12 cellular contexts compared by ENCODE assay signal in genomic region chr18:9594782-9595181, GRCh38.
DNase-seq lines count a peak whose midpoint lies in the region; ATAC-seq and TF ChIP-seq lines count a peak whose summit lies in the region.
"Had no signal": no experiment of that assay in that cellular context is flagged by ENCODE, and none has a peak within 500 bp of the region (broad histone marks: within the 10 kb centered on the region; RNA-seq: fewer than 3 reads in every experiment).

No MANE protein-coding gene starts in this region.

- H3K36me3 ChIP-seq in GM06990 (ENCODE audit: control insufficient read depth, insufficient read depth, low read length) (no peaks in the 10 kb centered on the region), OCI-LY3 (replicated peaks; ENCODE audit: low read depth, low read length) (peaks cover 11% of the 10 kb centered on the region)

- H4K20me1 ChIP-seq in OCI-LY3 (ENCODE audit: insufficient read depth, low read length): peaks cover 25% of the 10 kb centered on the region

- no peak overlapping the region for H3K27ac ChIP-seq in OCI-LY3 (ENCODE audit: low read length)

- peaks cover 7% of the 10 kb centered on the region; the same call in 1 of the 2 replicates for H3K9me3 ChIP-seq in OCI-LY3 (ENCODE audit: insufficient read depth, low read length)
- H3K9me3 ChIP-seq: adrenal gland had no signal

- no peak overlapping the region for H3K4me3 ChIP-seq in GM06990 (replicated peaks; ENCODE audit: low read depth, low read length)
- H3K4me3 ChIP-seq in OCI-LY3 (ENCODE audit: low read length): no peak overlapping the region
- H3K4me3 ChIP-seq: adrenal gland had no signal

- no peak for TF ChIP-seq CTCF in GM06990 (IDR thresholded peaks at IDR 0.05; ENCODE audit: insufficient read depth, low read length, poor library complexity, severe bottlenecking)
- TF ChIP-seq CTCF in OCI-LY3 (IDR thresholded peaks at IDR 0.05; ENCODE audit: low read depth, low read length): no peak

- ATAC-seq in GM21529 (IDR thresholded peaks at IDR 0.05; ENCODE audit: unreplicated experiment) (peak; percentile 72), HG03354 (IDR thresholded peaks at IDR 0.05; ENCODE audit: poor library complexity, severe bottlenecking, unreplicated experiment) (no peak)
- ATAC-seq: HCT116 had no signal

- DNase-seq in GM06990 (ENCODE audit: extremely low read depth, insufficient read length) (peak; percentile 13), kidney tubule cell (ENCODE audit: low spot score) (peak; percentile 32), T-helper 2 cell (no peak), NCI-H2171 treated with DMSO at 0.1 percent for 48 hours (lab: John Stamatoyannopoulos, UW) (no peak), NCI-H2196 (lab: John Stamatoyannopoulos, UW; ENCODE audit: unreplicated experiment) (no peak)
- DNase-seq: adrenal gland, Calu3, NCI-H146 had no signal

- H2AFZ ChIP-seq in OCI-LY3 (ENCODE audit: low read depth, low read length): no peak overlapping the region

- H3K79me2 ChIP-seq in OCI-LY3 (ENCODE audit: low read length): peaks cover 42% of the 10 kb centered on the region

- H3K27me3 ChIP-seq in GM06990 (replicated peaks; ENCODE audit: control insufficient read depth, insufficient read depth, low read length): no peaks in the 10 kb centered on the region
- H3K27me3 ChIP-seq in OCI-LY3 (ENCODE audit: low read depth, low read length): no peaks in the 10 kb centered on the region
- H3K27me3 ChIP-seq: adrenal gland had no signal

- peaks cover 15% of the 10 kb centered on the region for H3K4me1 ChIP-seq in OCI-LY3 (ENCODE audit: low read length)

- H3K4me2 ChIP-seq in OCI-LY3 (ENCODE audit: low read length): peak overlapping the region; percentile 38

- no peak overlapping the region for H3K9ac ChIP-seq in OCI-LY3 (ENCODE audit: low read length)

Comparison
In these comparisons a context has a peak if more than half of its experiments do, and no peak if none do; other contexts are left out.
1. DNase-seq: peak in GM06990 (single experiment) and kidney tubule cell (single experiment); none in T-helper 2 cell (0 of 5), NCI-H2171 treated with DMSO at 0.1 percent for 48 hours (single experiment) and NCI-H2196 (single experiment).